ENCODE assay signal across 8 cellular contexts in genomic region chr1:100458925-100459814, GRCh38.
A peak's percentile ranks its signal among the peaks of the same experiment; 100 is the strongest.
DNase-seq lines count a peak whose midpoint lies in the region; ATAC-seq and TF ChIP-seq lines count a peak whose summit lies in the region.

No MANE protein-coding gene starts in this region.

- H3K9me3 ChIP-seq in HEK293 (ENCODE audit: control insufficient read depth, insufficient read depth, low read depth, low read length) (no peaks in the 10 kb centered on the region), MG63 (no peaks in the 10 kb centered on the region), SJSA1 (replicated peaks) (no peaks in the 10 kb centered on the region), cardiac muscle cell (ENCODE audit: low read depth) (no peaks in the 10 kb centered on the region), psoas muscle (no peaks in the 10 kb centered on the region)

- no peaks in the 10 kb centered on the region for H3K4me1 ChIP-seq in HEK293 (ENCODE audit: control insufficient read depth, insufficient read depth, low read length)
- H3K4me1 ChIP-seq in SJSA1 (replicated peaks): no peaks in the 10 kb centered on the region
- peaks cover 15% of the 10 kb centered on the region for H3K4me1 ChIP-seq in cardiac muscle cell (ENCODE audit: low read depth)
- peaks cover 3% of the 10 kb centered on the region for H3K4me1 ChIP-seq in psoas muscle

- no peak overlapping the region for H3K27ac ChIP-seq in HEK293 (ENCODE audit: extremely low read depth, low read depth, low read length)
- H3K27ac ChIP-seq in SJSA1: no peak overlapping the region
- H3K27ac ChIP-seq in cardiac muscle cell: peak overlapping the region; percentile 55
- peak overlapping the region; percentile 33 for H3K27ac ChIP-seq in psoas muscle

- no peaks in the 10 kb centered on the region for H3K36me3 Mint-ChIP-seq in activated naive CD4-positive, alpha-beta T cell treated with anti-CD3 and anti-CD28 coated beads, Interleukin-2, amount 50 U/mL, for 72 hours

- TF ChIP-seq CTCF in GM10248 (IDR thresholded peaks at IDR 0.05; ENCODE audit: control extremely low read depth, extremely low read depth, low read depth, missing control alignments) (peak; percentile 86), HEK293 (tag by site-specific recombination; IDR thresholded peaks at IDR 0.05) (peak; percentile 72), cardiac muscle cell (IDR thresholded peaks at IDR 0.05; ENCODE audit: low read depth, low read length) (peak; percentile 89), psoas muscle (IDR thresholded peaks at IDR 0.05) (peak; percentile 90)

- H3K4me3 ChIP-seq in HEK293 (ENCODE audit: low read depth, low read length) (no peak overlapping the region), MG63 (no peak overlapping the region), SJSA1 (no peak overlapping the region), cardiac muscle cell (no peak overlapping the region), psoas muscle (no peak overlapping the region)

- H3K9me3 Mint-ChIP-seq in activated naive CD4-positive, alpha-beta T cell treated with anti-CD3 and anti-CD28 coated beads, Interleukin-2, amount 50 U/mL, for 72 hours: no peaks in the 10 kb centered on the region

- CTCF ChIA-PET in GM10248 (lab: Yijun Ruan, JAX): interaction anchor here (0.6 to 4.8 kb wide), 50 partner anchors 10 to 1277 kb away, joined by 3 to 81 read pairs (median 4); partner anchors contain the start of genes CDC14A, FRRS1 and RTCA
- CTCF ChIA-PET in HEK293 (lab: Yijun Ruan, JAX): interaction anchor here (0.5 to 12.4 kb wide), 37 partner anchors 8 to 693 kb away, joined by 3 to 162 read pairs (median 3); partner anchors contain the start of gene FRRS1

- POLR2A ChIA-PET in GM10248 (lab: Yijun Ruan, JAX) (no interaction called here), HEK293 (lab: Yijun Ruan, JAX) (interaction anchor here (0.7 to 1.0 kb wide), 4 partner anchors 193 to 645 kb away, joined by 3 to 8 read pairs (median 4); partner anchors contain the start of genes RTCA, SASS6 and TRMT13)

- 17 to 24% (median 18%) methylated on average over 12 of the region's 12 CpGs for WGBS in psoas muscle, 3 donors

- peak; percentile 58 for DNase-seq in GM10248 (ENCODE audit: extremely low spot score)
- peak; percentile 55 for DNase-seq in MG63
- DNase-seq in SJSA1 (ENCODE audit: low read depth in 1 of 2, low spot score in 2 of 2): peak; percentile 50 to 64
- peak; percentile 60 to 68 for DNase-seq in activated naive CD4-positive, alpha-beta T cell treated with anti-CD3 and anti-CD28 coated beads, Interleukin-2, amount 50 U/mL, for 72 hours (ENCODE audit: low spot score in 2 of 2)
- DNase-seq in cardiac muscle cell (ENCODE audit: low read depth in 1 of 2, low spot score in 1 of 2): peak; percentile 75 to 90
- DNase-seq in psoas muscle: peak; percentile 68 to 82
- DNase-seq in cortex of kidney (lab: John Stamatoyannopoulos, UW): no peak

- intact Hi-C loops in psoas muscle (cut with DNase I): loop anchor here (2.0 to 10.0 kb wide), 4 partner anchors 106 to 654 kb away; partner anchors contain the start of genes CDC14A (in 1 of the 2) and RTCA (in 1 of the 2)

- peak; percentile 86 to 87 for ATAC-seq in activated naive CD4-positive, alpha-beta T cell treated with anti-CD3 and anti-CD28 coated beads, Interleukin-2, amount 50 U/mL, for 72 hours
- peak; percentile 90 to 98 (median 94) for ATAC-seq in psoas muscle

- H3K27me3 ChIP-seq in MG63 (peaks cover 2% of the 10 kb centered on the region), SJSA1 (replicated peaks) (no peaks in the 10 kb centered on the region), cardiac muscle cell (no peaks in the 10 kb centered on the region), psoas muscle (ENCODE audit: insufficient read depth in 3 of 3, low read length in 2 of 3) (no peaks in the 10 kb centered on the region)

- peak overlapping the region in 1 of 2 donors; percentile 19 for H3K27ac Mint-ChIP-seq in activated naive CD4-positive, alpha-beta T cell treated with anti-CD3 and anti-CD28 coated beads, Interleukin-2, amount 50 U/mL, for 72 hours

- H3K36me3 ChIP-seq in HEK293 (ENCODE audit: control insufficient read depth in 2 of 2, insufficient read depth in 1 of 2, low read length in 2 of 2) (no peaks in the 10 kb centered on the region), MG63 (no peaks in the 10 kb centered on the region), SJSA1 (no peaks in the 10 kb centered on the region), cardiac muscle cell (no peaks in the 10 kb centered on the region), psoas muscle (ENCODE audit: insufficient read depth in 1 of 2, low read depth in 1 of 2) (peaks cover 0 to 7% of the 10 kb centered on the region in 2 donors)

TF ChIP-seq in HEK293, 187 proteins besides CTCF, POLR2A, EP300 and RAD21 (continues in another document):
- TF ChIP-seq HIC1 (tag by site-specific recombination; IDR thresholded peaks at IDR 0.05) (no peak), ZNF140 (tag by site-specific recombination; IDR thresholded peaks at IDR 0.05) (no peak), IKZF3 (tag by site-specific recombination; IDR thresholded peaks at IDR 0.05) (peak; percentile 14; the same call in 1 of the 2 replicates), ZSCAN30 (tag by site-specific recombination; IDR thresholded peaks at IDR 0.05) (peak; percentile 18; the same call in 1 of the 2 replicates), TCF7L2 (IDR thresholded peaks at IDR 0.05; ENCODE audit: borderline replicate concordance, low read depth, low read length) (no peak), ZNF621 (tag by site-specific recombination; IDR thresholded peaks at IDR 0.05) (no peak), ZBTB20 (tag by site-specific recombination; IDR thresholded peaks at IDR 0.05) (peak; percentile 28; the same call in 1 of the 2 replicates), TRIM28 (IDR thresholded peaks at IDR 0.05; ENCODE audit: borderline replicate concordance, low read length) (peak; percentile 37; the same call in 1 of the 2 replicates), ZFP37 (tag by site-specific recombination; IDR thresholded peaks at IDR 0.05) (0 out of 2 replicates have a peak, but pooled peaks have one; percentile 42), ZNF335 (tag by site-specific recombination; conservative IDR thresholded peaks at IDR 0.05) (peak; percentile 60), ZNF302 (tag by site-specific recombination; IDR thresholded peaks at IDR 0.05; ENCODE audit: low read depth) (no peak), ZSCAN4 (tag by site-specific recombination; IDR thresholded peaks at IDR 0.05) (peak; percentile 94), ZNF660 (tag by site-specific recombination; IDR thresholded peaks at IDR 0.05) (peak; percentile 70; the same call in 1 of the 2 replicates), ZNF350 (tag by site-specific recombination; IDR thresholded peaks at IDR 0.05) (no peak), ZNF692 (tag by site-specific recombination; IDR thresholded peaks at IDR 0.05) (0 out of 2 replicates have a peak, but pooled peaks have one; percentile 26), ZNF274 (IDR thresholded peaks at IDR 0.05; ENCODE audit: low read length) (no peak), ZNF274 (tag by site-specific recombination; IDR thresholded peaks at IDR 0.05; ENCODE audit: borderline replicate concordance) (no peak), ZNF544 (tag by site-specific recombination; IDR thresholded peaks at IDR 0.05) (no peak)

Comparison
In these comparisons a context has a peak if more than half of its experiments do, and no peak if none do; other contexts are left out.
1. H3K27ac ChIP-seq: peak in cardiac muscle cell (single experiment) and psoas muscle (single experiment); none in HEK293 (single experiment) and SJSA1 (single experiment).
2. Peak in every context shown above with its lines, with median percentiles within 50 percentile points of each other: CTCF ChIP-seq.